In genomic region chr1:6599141-6599975, GRCh38 we compare ENCODE assay signal across 8 cellular contexts. TPM values are rescaled to one million over a fixed set of nuclear protein-coding genes. Genes with fewer than 3 reads are reported as not detected.
DNase-seq lines count a peak whose midpoint lies in the region; ATAC-seq and TF ChIP-seq lines count a peak whose summit lies in the region.

No MANE protein-coding gene starts in this region.

- H3K36me3 ChIP-seq in GM06990 (ENCODE audit: control insufficient read depth, insufficient read depth, low read length) (peaks cover 19% of the 10 kb centered on the region), urinary bladder (ENCODE audit: insufficient read depth) (peaks cover 4% of the 10 kb centered on the region)

- no peaks in the 10 kb centered on the region for H3K36me3 Mint-ChIP-seq in natural killer cell

- ATAC-seq in natural killer cell, result no peak
- no peak for ATAC-seq in GM19397 (IDR thresholded peaks at IDR 0.05; ENCODE audit: unreplicated experiment)
- no peak for ATAC-seq in GM19455 (IDR thresholded peaks at IDR 0.05; ENCODE audit: unreplicated experiment)

- TF ChIP-seq CTCF in GM06990 (IDR thresholded peaks at IDR 0.05; ENCODE audit: insufficient read depth, low read length, poor library complexity, severe bottlenecking) (no peak), cardiac fibroblast (IDR thresholded peaks at IDR 0.05; ENCODE audit: low read depth, low read length) (no peak), natural killer cell (IDR thresholded peaks at IDR 0.05) (no peak)

- H3K4me3 ChIP-seq in GM06990 (replicated peaks; ENCODE audit: low read depth, low read length), result peak overlapping the region; percentile 50
- peak overlapping the region; percentile 37 to 98 for H3K4me3 ChIP-seq in cardiac fibroblast (replicated peaks in 1 of 2; ENCODE audit: low read depth in 2 of 2, low read length in 2 of 2)
- H3K4me3 ChIP-seq in urinary bladder (ENCODE audit: low read depth, low read length), result peak overlapping the region; percentile 15

- H3K27ac Mint-ChIP-seq in natural killer cell, result peak overlapping the region; percentile 93 to 99

- H3K4me3 Mint-ChIP-seq in natural killer cell, result peak overlapping the region; percentile 98

- 79% methylated on average over 31 of the region's 31 CpGs for WGBS in urinary bladder

- no peak overlapping the region for H3K27ac ChIP-seq in urinary bladder (ENCODE audit: low read depth)

- H3K27me3 ChIP-seq in GM06990 (replicated peaks; ENCODE audit: control insufficient read depth, insufficient read depth, low read length), result no peaks in the 10 kb centered on the region

- no peaks in the 10 kb centered on the region for H3K4me1 ChIP-seq in urinary bladder (ENCODE audit: insufficient read depth)

- H3K4me1 Mint-ChIP-seq in natural killer cell, result peaks cover 50 to 55% of the 10 kb centered on the region in 2 donors

- no peaks in the 10 kb centered on the region for H3K27me3 Mint-ChIP-seq in natural killer cell (ENCODE audit: low read depth in 2 of 2)

- DNase-seq in GM06990 (ENCODE audit: extremely low read depth, insufficient read length), result no peak
- peak; percentile 45 for DNase-seq in T-helper 22 cell (ENCODE audit: low read depth)
- no peak for DNase-seq in cardiac fibroblast (ENCODE audit: low read depth in 2 of 2)
- no peak for DNase-seq in natural killer cell
- DNase-seq in cerebellar cortex (ENCODE audit: low spot score), result no peak

- intact Hi-C loops in natural killer cell (cut with micrococcal nuclease), result no loop called here

- H3K9me3 Mint-ChIP-seq in natural killer cell, result no peaks in the 10 kb centered on the region

RNA-seq across cellular contexts. Expression of gene KLHL21, which starts 3.3 kb away (rescaled TPM):
- total RNA-seq in natural killer cell (10 to 100 TPM; 23.5 to 37.8 (median 28.9) TPM), urinary bladder (17.0 TPM)
- 72.4 TPM for polyA plus RNA-seq in urinary bladder

RNA-seq across cellular contexts. Expression of gene PHF13, which starts 14.2 kb away (rescaled TPM):
- total RNA-seq in natural killer cell (10 to 100 TPM in 2 of 3 donors, 1 to 10 TPM in 1; 7.3 to 14.2 (median 10.9) TPM), urinary bladder (16.3 TPM)
- polyA plus RNA-seq in urinary bladder, result 19.0 TPM

RNA-seq across cellular contexts. Expression of gene ZBTB48, which starts 19.6 kb away (rescaled TPM):
- 10 to 100 TPM; 45.6 to 56.4 (median 54.0) TPM for total RNA-seq in natural killer cell
- 19.6 TPM for total RNA-seq in urinary bladder
- 32.2 TPM for polyA plus RNA-seq in urinary bladder

RNA-seq across cellular contexts. Expression of gene THAP3, which starts 25.3 kb away (rescaled TPM):
- 10 to 100 TPM; 11.7 to 23.4 (median 23.1) TPM for total RNA-seq in natural killer cell
- total RNA-seq in urinary bladder, result 20.3 TPM
- 29.6 TPM for polyA plus RNA-seq in urinary bladder

RNA-seq across cellular contexts. Expression of gene TAS1R1, which starts 44.3 kb away (rescaled TPM):
- total RNA-seq in natural killer cell, result not detected
- total RNA-seq in urinary bladder, result not detected
- polyA plus RNA-seq in urinary bladder, result 0.06 TPM

Comparison
In these comparisons a context has a peak if more than half of its experiments do, and no peak if none do; other contexts are left out.
1. H3K4me3 ChIP-seq: peak in every context shown above with its lines; median percentile 68 in cardiac fibroblast; 50 in GM06990; 15 in urinary bladder.